ENCODE assay signal across 8 cellular contexts in the genomic region with DNA sequence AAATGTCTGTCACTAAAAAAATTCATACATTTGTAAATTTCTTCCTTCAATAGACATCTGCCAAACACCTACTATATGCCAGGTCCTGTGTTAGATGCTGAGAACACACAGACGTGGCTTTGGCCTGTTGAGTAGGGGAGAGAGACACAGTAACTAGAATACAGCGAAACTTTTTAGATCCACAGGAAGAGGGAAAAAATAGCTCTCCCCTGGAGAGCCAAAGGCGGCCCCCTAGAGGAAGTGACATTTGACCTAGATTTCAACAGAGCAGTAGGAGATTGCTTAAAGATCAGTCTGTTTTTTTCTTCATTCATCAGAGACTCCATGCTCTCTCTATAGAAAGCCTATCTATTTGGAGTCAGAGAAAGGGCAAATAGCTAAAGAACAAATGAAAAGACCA. TPM values are rescaled to one million over a fixed set of nuclear protein-coding genes. Genes with fewer than 3 reads are reported as not detected.
A peak's percentile ranks its signal among the peaks of the same experiment; 100 is the strongest.
DNase-seq lines count a peak whose midpoint lies in the region; ATAC-seq and TF ChIP-seq lines count a peak whose summit lies in the region.

No MANE protein-coding gene starts in this region.

- no peak for TF ChIP-seq CTCF in endothelial cell (IDR thresholded peaks at IDR 0.05; ENCODE audit: unreplicated experiment)

- H3K27me3 Mint-ChIP-seq in activated T-cell treated with anti-CD3 and anti-CD28 coated beads, Interleukin-2, amount 50 U/mL, for 72 hours (ENCODE audit: low read depth): no peaks in the 10 kb centered on the region
- H3K27me3 Mint-ChIP-seq in endothelial cell (ENCODE audit: unreplicated experiment): no peaks in the 10 kb centered on the region

- peak overlapping the region; percentile 91 to 94 for H3K4me3 Mint-ChIP-seq in activated T-cell treated with anti-CD3 and anti-CD28 coated beads, Interleukin-2, amount 50 U/mL, for 72 hours
- peak overlapping the region; percentile 3 for H3K4me3 Mint-ChIP-seq in endothelial cell (ENCODE audit: unreplicated experiment)
- H3K4me3 Mint-ChIP-seq in stimulated activated effector memory CD8-positive, alpha-beta T cell treated with anti-CD3 and anti-CD28 coated beads, Interleukin-12 subunit alpha, Interleukin-12 subunit beta, amount 100 ng/mL, for 72 hours: peak overlapping the region; percentile 89

- H3K4me1 Mint-ChIP-seq in activated T-cell treated with anti-CD3 and anti-CD28 coated beads, Interleukin-2, amount 50 U/mL, for 72 hours (ENCODE audit: low read depth): peaks cover 100% of the 10 kb centered on the region
- peaks cover 38% of the 10 kb centered on the region for H3K4me1 Mint-ChIP-seq in endothelial cell (ENCODE audit: unreplicated experiment)
- H3K4me1 Mint-ChIP-seq in stimulated activated effector memory CD8-positive, alpha-beta T cell treated with anti-CD3 and anti-CD28 coated beads, Interleukin-12 subunit alpha, Interleukin-12 subunit beta, amount 100 ng/mL, for 72 hours: peaks cover 98% of the 10 kb centered on the region

- peak overlapping the region; percentile 98 for H3K27ac Mint-ChIP-seq in activated T-cell treated with anti-CD3 and anti-CD28 coated beads, Interleukin-2, amount 50 U/mL, for 72 hours
- peak overlapping the region; percentile 39 for H3K27ac Mint-ChIP-seq in endothelial cell (ENCODE audit: unreplicated experiment)
- H3K27ac Mint-ChIP-seq in stimulated activated effector memory CD8-positive, alpha-beta T cell treated with anti-CD3 and anti-CD28 coated beads, Interleukin-12 subunit alpha, Interleukin-12 subunit beta, amount 100 ng/mL, for 72 hours: peak overlapping the region; percentile 88

- peaks cover 0 to 4% of the 10 kb centered on the region in 2 donors for H3K9me3 Mint-ChIP-seq in activated T-cell treated with anti-CD3 and anti-CD28 coated beads, Interleukin-2, amount 50 U/mL, for 72 hours
- no peaks in the 10 kb centered on the region for H3K9me3 Mint-ChIP-seq in endothelial cell (ENCODE audit: unreplicated experiment)
- no peaks in the 10 kb centered on the region for H3K9me3 Mint-ChIP-seq in stimulated activated effector memory CD8-positive, alpha-beta T cell treated with anti-CD3 and anti-CD28 coated beads, Interleukin-12 subunit alpha, Interleukin-12 subunit beta, amount 100 ng/mL, for 72 hours

- peaks cover 20 to 40% of the 10 kb centered on the region in 2 donors for H3K36me3 Mint-ChIP-seq in activated T-cell treated with anti-CD3 and anti-CD28 coated beads, Interleukin-2, amount 50 U/mL, for 72 hours (ENCODE audit: insufficient read depth in 2 of 2)
- no peaks in the 10 kb centered on the region for H3K36me3 Mint-ChIP-seq in endothelial cell (ENCODE audit: low read depth, unreplicated experiment)
- peaks cover 96% of the 10 kb centered on the region for H3K36me3 Mint-ChIP-seq in stimulated activated effector memory CD8-positive, alpha-beta T cell treated with anti-CD3 and anti-CD28 coated beads, Interleukin-12 subunit alpha, Interleukin-12 subunit beta, amount 100 ng/mL, for 72 hours

- DNase-seq in activated T-cell treated with anti-CD3 and anti-CD28 coated beads, Interleukin-2, amount 50 U/mL, for 72 hours: no peak
- no peak for DNase-seq in activated T-cell treated with anti-CD3 and anti-CD28 coated beads for 4 hours
- DNase-seq in RPMI7951 (ENCODE audit: low read depth): peak; percentile 38
- DNase-seq in endothelial cell (ENCODE audit: low spot score): peak; percentile 15
- no peak for DNase-seq in stimulated activated effector memory CD8-positive, alpha-beta T cell treated with anti-CD3 and anti-CD28 coated beads, Interleukin-12 subunit alpha, Interleukin-12 subunit beta, amount 100 ng/mL, for 72 hours (ENCODE audit: low spot score in 2 of 2)
- no peak for DNase-seq in DMS53 treated with DMSO at 0.1 percent for 48 hours (lab: John Stamatoyannopoulos, UW; ENCODE audit: unreplicated experiment)
- no peak for DNase-seq in stimulated activated CD4-positive, alpha-beta T cell treated with anti-CD3 and anti-CD28 coated beads, Interleukin-2, amount 100 ng/mL, for 24 hours
- DNase-seq in NCI-H1105 (lab: John Stamatoyannopoulos, UW): no peak

- ATAC-seq in activated T-cell treated with anti-CD3 and anti-CD28 coated beads, Interleukin-2, amount 50 U/mL, for 72 hours (replicated peaks in 1 of 2): no peak
- ATAC-seq in stimulated activated effector memory CD8-positive, alpha-beta T cell treated with anti-CD3 and anti-CD28 coated beads, Interleukin-12 subunit alpha, Interleukin-12 subunit beta, amount 100 ng/mL, for 72 hours: no peak

RNA-seq across cellular contexts. Expression of a gene that starts 11.3 kb away (rescaled TPM):
- total RNA-seq in activated T-cell treated with anti-CD3 and anti-CD28 coated beads, Interleukin-2, amount 50 U/mL, for 72 hours: 100 to 1,000 TPM; 834 to 955 TPM
- 65.9 and 75.0 TPM in 2 replicates for total RNA-seq in RPMI7951 (2014; rRNA removed; shearing (Covaris generic))
- total RNA-seq in endothelial cell (ENCODE audit: unreplicated experiment): 11.9 TPM

RNA-seq across cellular contexts. Expression of a gene that starts 41.0 kb away (rescaled TPM):
- total RNA-seq in activated T-cell treated with anti-CD3 and anti-CD28 coated beads, Interleukin-2, amount 50 U/mL, for 72 hours: 1 to 10 TPM; 1.0 to 2.5 TPM
- total RNA-seq in RPMI7951 (2014; rRNA removed; shearing (Covaris generic)): 0.20 and 0.48 TPM in 2 replicates
- not detected for total RNA-seq in endothelial cell (ENCODE audit: unreplicated experiment)

Comparison
In these comparisons a context has a peak if more than half of its experiments do, and no peak if none do; other contexts are left out.
1. DNase-seq: peak in RPMI7951 (single experiment) and endothelial cell (single experiment); none in activated T-cell treated with anti-CD3 and anti-CD28 coated beads, Interleukin-2, amount 50 U/mL, for 72 hours (0 of 2), activated T-cell treated with anti-CD3 and anti-CD28 coated beads for 4 hours (single experiment), stimulated activated effector memory CD8-positive, alpha-beta T cell treated with anti-CD3 and anti-CD28 coated beads, Interleukin-12 subunit alpha, Interleukin-12 subunit beta, amount 100 ng/mL, for 72 hours (0 of 2), DMS53 treated with DMSO at 0.1 percent for 48 hours (single experiment), stimulated activated CD4-positive, alpha-beta T cell treated with anti-CD3 and anti-CD28 coated beads, Interleukin-2, amount 100 ng/mL, for 24 hours (0 of 2) and NCI-H1105 (single experiment).
2. H3K27ac Mint-ChIP-seq: peak in every context shown above with its lines; median percentile 98 in activated T-cell treated with anti-CD3 and anti-CD28 coated beads, Interleukin-2, amount 50 U/mL, for 72 hours; 88 in stimulated activated effector memory CD8-positive, alpha-beta T cell treated with anti-CD3 and anti-CD28 coated beads, Interleukin-12 subunit alpha, Interleukin-12 subunit beta, amount 100 ng/mL, for 72 hours; 39 in endothelial cell.
3. H3K4me3 Mint-ChIP-seq: peak in every context shown above with its lines; median percentile 92 in activated T-cell treated with anti-CD3 and anti-CD28 coated beads, Interleukin-2, amount 50 U/mL, for 72 hours; 89 in stimulated activated effector memory CD8-positive, alpha-beta T cell treated with anti-CD3 and anti-CD28 coated beads, Interleukin-12 subunit alpha, Interleukin-12 subunit beta, amount 100 ng/mL, for 72 hours; 3 in endothelial cell.
4. RNA of a gene that starts 11.3 kb away (total RNA-seq): 834 to 955 TPM in activated T-cell treated with anti-CD3 and anti-CD28 coated beads, Interleukin-2, amount 50 U/mL, for 72 hours; 65.9 to 75.0 TPM in RPMI7951 and 11.9 TPM in endothelial cell (single experiment); every median in the first group is over 10 times any median in the second.